In the genomic region with DNA sequence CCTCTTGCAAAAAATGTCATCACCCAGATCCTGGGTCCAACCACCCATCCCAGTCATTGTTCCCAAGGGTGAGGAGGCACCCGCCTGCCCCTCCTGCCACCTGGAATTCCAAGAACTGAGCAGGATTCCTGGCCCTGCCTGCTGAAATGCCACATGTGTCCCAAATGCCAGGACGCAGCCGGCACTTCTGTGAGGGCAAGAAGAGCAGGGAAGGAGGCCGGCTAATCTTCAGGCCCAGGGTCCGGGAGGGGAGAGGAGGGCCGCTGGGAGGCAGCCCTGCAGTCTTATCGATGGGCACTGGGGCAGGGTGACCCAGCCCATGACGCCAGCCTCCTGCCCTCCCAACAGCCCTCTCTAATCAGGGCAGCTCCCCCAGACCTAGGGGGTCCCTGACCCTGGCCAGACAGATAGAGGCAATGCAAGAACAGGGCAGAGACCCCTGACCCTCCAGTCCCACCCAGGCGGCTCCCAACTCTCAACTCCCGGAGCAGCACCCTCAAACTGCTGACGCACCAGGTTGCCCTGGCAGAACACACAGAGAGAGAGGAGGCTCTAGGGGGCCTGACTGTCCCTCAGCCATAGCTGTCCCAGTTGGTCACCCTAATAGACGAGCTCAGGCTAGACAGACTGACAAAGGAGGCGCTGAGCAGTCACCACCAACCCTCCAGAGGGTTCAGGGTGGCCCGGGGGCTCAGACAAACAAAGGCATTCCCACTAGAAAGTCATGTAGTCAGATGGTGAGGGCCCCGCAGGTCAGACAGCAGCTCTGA, we compare ENCODE assay signal across 10 cellular contexts. TPM values are rescaled to one million over a fixed set of nuclear protein-coding genes. Genes with fewer than 3 reads are reported as not detected.
DNase-seq lines count a peak whose midpoint lies in the region; ATAC-seq and TF ChIP-seq lines count a peak whose summit lies in the region.
"Had no signal": no experiment of that assay in that cellular context is flagged by ENCODE, and none has a peak within 500 bp of the region (broad histone marks: within the 10 kb centered on the region; RNA-seq: fewer than 3 reads in every experiment).

No MANE protein-coding gene starts in this region.

- no peaks in the 10 kb centered on the region for H4K20me1 ChIP-seq in fibroblast of lung (ENCODE audit: control insufficient read depth, extremely low read depth, insufficient read depth, low read length)

- no peak overlapping the region for H2AFZ ChIP-seq in fibroblast of lung (ENCODE audit: low read length)

- in situ Hi-C loops in gastrocnemius medialis (cut with MboI; ENCODE audit: low sequenced_read_pairs in 4 of 4): no loop called here

- POLR2A ChIA-PET in GM10248 (lab: Yijun Ruan, JAX): interaction anchor here (0.5 to 0.8 kb wide), 2 partner anchors 73 to 135 kb away, joined by 4 read pairs; no protein-coding TSS in a partner anchor

- TF ChIP-seq POLR2A in gastrocnemius medialis (IDR thresholded peaks at IDR 0.05): no peak

- ATAC-seq in gastrocnemius medialis: no peak

- CTCF ChIA-PET in GM10248 (lab: Yijun Ruan, JAX): interaction anchor here (1.1 to 7.4 kb wide), 5 partner anchors 10 to 251 kb away, joined by 3 to 68 read pairs (median 5); no protein-coding TSS in a partner anchor

- H3K36me3 ChIP-seq in SJSA1 (peaks cover 46% of the 10 kb centered on the region), fibroblast of lung (ENCODE audit: control insufficient read depth, insufficient read depth, low read length) (peaks cover 3% of the 10 kb centered on the region), gastrocnemius medialis (no peaks in the 10 kb centered on the region)

- H3K4me3 ChIP-seq in GM12865 (ENCODE audit: low read depth, low read length): peak overlapping the region; percentile 75
- H3K4me3 ChIP-seq in SJSA1: peak overlapping the region; percentile 98
- H3K4me3 ChIP-seq in fibroblast of lung (replicated peaks in 1 of 4; ENCODE audit: control extremely low read depth in 1 of 4, insufficient read depth in 1 of 4, low read depth in 3 of 4, low read length in 4 of 4): peak overlapping the region; percentile 41 to 79 (median 66)
- H3K4me3 ChIP-seq in gastrocnemius medialis: peak overlapping the region; percentile 69 to 91 (median 83)

- intact Hi-C loops in gastrocnemius medialis (cut with DNase I; ENCODE audit: low total_unique reads): loop anchor here (2.0 kb wide), 1 partner anchor 71 kb away; a partner anchor contains a TSS

- H3K9me3 ChIP-seq in SJSA1 (replicated peaks) (peaks cover 4% of the 10 kb centered on the region), fibroblast of lung (ENCODE audit: control insufficient read depth, insufficient read depth, low read depth, low read length) (no peaks in the 10 kb centered on the region), gastrocnemius medialis (no peaks in the 10 kb centered on the region)

- H3K4me1 ChIP-seq in SJSA1 (replicated peaks) (peaks cover 47% of the 10 kb centered on the region), fibroblast of lung (ENCODE audit: control insufficient read depth, extremely low read depth, insufficient read depth, low read length) (peaks cover 7% of the 10 kb centered on the region), gastrocnemius medialis (peaks cover 19 to 20% of the 10 kb centered on the region in 2 donors)

- H3K27ac ChIP-seq in SJSA1: no peak overlapping the region
- H3K27ac ChIP-seq in fibroblast of lung (ENCODE audit: insufficient read depth, low read length): peak overlapping the region; percentile 8
- H3K27ac ChIP-seq in gastrocnemius medialis: peak overlapping the region in 2 of 4 donors; percentile 90 to 94

- H3K27me3 ChIP-seq in SJSA1 (replicated peaks) (no peaks in the 10 kb centered on the region), fibroblast of lung (ENCODE audit: control insufficient read depth, insufficient read depth, low read length) (no peaks in the 10 kb centered on the region), gastrocnemius medialis (no peaks in the 10 kb centered on the region)

- H3K4me2 ChIP-seq in fibroblast of lung (ENCODE audit: extremely low read depth, insufficient read depth, low read length): peak overlapping the region; percentile 79

- no peak for DNase-seq in GM12865 (ENCODE audit: low read depth)
- DNase-seq in SJSA1 (ENCODE audit: low read depth in 1 of 2, low spot score in 2 of 2): peak in 1 of 2 experiments; percentile 45
- DNase-seq in fibroblast of lung (ENCODE audit: low read depth in 2 of 2): no peak
- no peak for DNase-seq in gastrocnemius medialis
- no peak for DNase-seq in nucleus accumbens (lab: John Stamatoyannopoulos, UW)
- DNase-seq in GM10248 (ENCODE audit: extremely low spot score): no peak
- DNase-seq in NCI-H2081 (lab: John Stamatoyannopoulos, UW): no peak
- no peak for DNase-seq in DMS153 (lab: John Stamatoyannopoulos, UW)
- DNase-seq: NCI-H1417 treated with DMSO at 0.1 percent for 48 hours; stimulated activated CD4-positive, alpha-beta T cell treated with anti-CD3 and anti-CD28 coated beads, Interleukin-15, amount 100 ng/mL, for 24 hours had no signal

- peaks cover 19% of the 10 kb centered on the region for H3K79me2 ChIP-seq in fibroblast of lung (ENCODE audit: control insufficient read depth, insufficient read depth, low read length)

- TF ChIP-seq CTCF in GM12865 (IDR thresholded peaks at IDR 0.05; ENCODE audit: insufficient read depth, low read depth, low read length, missing control alignments) (no peak), fibroblast of lung (conservative IDR thresholded peaks at IDR 0.05 in 1 of 2, IDR thresholded peaks at IDR 0.05 in 1 of 2; ENCODE audit: low read depth in 1 of 2, low read length in 2 of 2) (no peak), gastrocnemius medialis (IDR thresholded peaks at IDR 0.05 in 4 of 5, conservative IDR thresholded peaks at IDR 0.05 in 1 of 5) (no peak), GM10248 (IDR thresholded peaks at IDR 0.05; ENCODE audit: control extremely low read depth, extremely low read depth, low read depth, missing control alignments) (no peak)

- peak overlapping the region; percentile 4 for H3K9ac ChIP-seq in fibroblast of lung (ENCODE audit: insufficient read depth, low read length)

RNA-seq across cellular contexts. Expression of a gene that starts 1.5 kb away (rescaled TPM):
- total RNA-seq in SJSA1 (2014; rRNA removed; shearing (Covaris generic)): 124 and 132 TPM in 2 replicates
- 69.9 and 79.9 TPM in 2 replicates for total RNA-seq in fibroblast of lung
- 19.9 and 20.6 TPM in 2 replicates for polyA plus RNA-seq in fibroblast of lung
- polyA plus RNA-seq in fibroblast of lung (2012): 40.1 and 44.4 TPM in 2 replicates
- polyA minus RNA-seq in fibroblast of lung (ENCODE audit: low replicate concordance): 56.1 and 64.1 TPM in 2 replicates
- 10 to 100 TPM; 22.3 to 77.3 (median 48.7) TPM for total RNA-seq in gastrocnemius medialis

RNA-seq across cellular contexts. Expression of a gene that starts 16.9 kb away (rescaled TPM):
- 0.26 TPM in 1 of 2 replicates, not detected in the other for total RNA-seq in SJSA1 (2014; rRNA removed; shearing (Covaris generic))
- not detected in 2 replicates for total RNA-seq in fibroblast of lung
- polyA plus RNA-seq in fibroblast of lung: not detected in 2 replicates
- 0.20 and 0.51 TPM in 2 replicates for polyA plus RNA-seq in fibroblast of lung (2012)
- not detected in 2 replicates for polyA minus RNA-seq in fibroblast of lung (ENCODE audit: low replicate concordance)
- total RNA-seq in gastrocnemius medialis: not detected

RNA-seq across cellular contexts. Expression of a gene that starts 16.9 kb away (rescaled TPM):
- 229 and 260 TPM in 2 replicates for total RNA-seq in SJSA1 (2014; rRNA removed; shearing (Covaris generic))
- total RNA-seq in fibroblast of lung: 55.5 and 63.6 TPM in 2 replicates
- 27.3 and 30.1 TPM in 2 replicates for polyA plus RNA-seq in fibroblast of lung
- 47.2 and 60.2 TPM in 2 replicates for polyA plus RNA-seq in fibroblast of lung (2012)
- 13.2 and 13.8 TPM in 2 replicates for polyA minus RNA-seq in fibroblast of lung (ENCODE audit: low replicate concordance)
- 10 to 100 TPM; 31.4 to 61.1 (median 36.6) TPM for total RNA-seq in gastrocnemius medialis

RNA-seq across cellular contexts. Expression of a gene that starts 29.4 kb away (rescaled TPM):
- 9.2 and 13.1 TPM in 2 replicates for total RNA-seq in SJSA1 (2014; rRNA removed; shearing (Covaris generic))
- total RNA-seq in fibroblast of lung (under 0.01 TPM in 2 replicates), gastrocnemius medialis (1 to 10 TPM in 1 of 4 donors, under 1 TPM in 3; 0.15 to 1.1 (median 0.33) TPM)
- 0.20 and 0.60 TPM in 2 replicates for polyA plus RNA-seq in fibroblast of lung
- polyA plus RNA-seq in fibroblast of lung (2012): 0.17 and 0.83 TPM in 2 replicates
- 0.26 and 4.2 TPM in 2 replicates for polyA minus RNA-seq in fibroblast of lung (ENCODE audit: low replicate concordance)

RNA-seq across cellular contexts. Expression of a gene that starts 49.7 kb away (rescaled TPM):
- 39.3 and 53.4 TPM in 2 replicates for total RNA-seq in SJSA1 (2014; rRNA removed; shearing (Covaris generic))
- 19.3 and 38.0 TPM in 2 replicates for total RNA-seq in fibroblast of lung
- polyA plus RNA-seq in fibroblast of lung: 15.0 and 21.3 TPM in 2 replicates
- 25.1 and 36.2 TPM in 2 replicates for polyA plus RNA-seq in fibroblast of lung (2012)
- polyA minus RNA-seq in fibroblast of lung (ENCODE audit: low replicate concordance): 48.1 and 60.6 TPM in 2 replicates
- total RNA-seq in gastrocnemius medialis: 10 to 100 TPM; 15.9 to 32.0 (median 21.0) TPM
